In genomic region chr2:158931577-158931976, GRCh38 we compare ENCODE assay signal across 15 cellular contexts. TPM values are rescaled to one million over a fixed set of nuclear protein-coding genes. Genes with fewer than 3 reads are reported as not detected.
A peak's percentile ranks its signal among the peaks of the same experiment; 100 is the strongest.
DNase-seq lines count a peak whose midpoint lies in the region; ATAC-seq and TF ChIP-seq lines count a peak whose summit lies in the region.
"Had no signal": no experiment of that assay in that cellular context is flagged by ENCODE, and none has a peak within 500 bp of the region (broad histone marks: within the 10 kb centered on the region; RNA-seq: fewer than 3 reads in every experiment).

No MANE protein-coding gene starts in this region.

- H3K4me2 ChIP-seq in SK-N-SH, result no peak overlapping the region

- H3K9ac ChIP-seq in SK-N-SH, result no peak overlapping the region

- no peaks in the 10 kb centered on the region for H3K79me2 ChIP-seq in SK-N-SH (ENCODE audit: insufficient read depth)

- no peak for ATAC-seq in HG03460 (IDR thresholded peaks at IDR 0.05; ENCODE audit: unreplicated experiment)
- ATAC-seq: gastrocnemius medialis, left ventricle myocardium superior, pancreas had no signal

- TF ChIP-seq CTCF in SK-N-SH (IDR thresholded peaks at IDR 0.05), result no peak
- TF ChIP-seq CTCF in fibroblast of the aortic adventitia (IDR thresholded peaks at IDR 0.05; ENCODE audit: insufficient read depth, low read length), result no peak

- H3K9me3 ChIP-seq in SK-N-SH, result no peaks in the 10 kb centered on the region
- H3K9me3 ChIP-seq: gastrocnemius medialis, pancreas had no signal

- no peaks in the 10 kb centered on the region for H3K36me3 Mint-ChIP-seq in activated CD4-positive, alpha-beta memory T cell treated with anti-CD3 and anti-CD28 coated beads for 36 hours

- H3K36me3 ChIP-seq in SK-N-SH (replicated peaks in 1 of 2; ENCODE audit: control insufficient read depth in 1 of 2, insufficient read depth in 2 of 2, low read length in 1 of 2), result no peaks in the 10 kb centered on the region
- H3K36me3 ChIP-seq: gastrocnemius medialis, pancreas, WERI-Rb-1 had no signal

- no peaks in the 10 kb centered on the region for H3K4me1 Mint-ChIP-seq in activated CD4-positive, alpha-beta memory T cell treated with anti-CD3 and anti-CD28 coated beads for 36 hours (ENCODE audit: low read depth)

- no peak; a peak in 1 of 4 replicates for TF ChIP-seq EP300 in SK-N-SH (IDR thresholded peaks at IDR 0.05; ENCODE audit: borderline replicate concordance in 1 of 2, low read depth in 1 of 2, low read length in 1 of 2)

- CTCF ChIA-PET in SK-N-SH (lab: Yijun Ruan, JAX), result no interaction called here
- CTCF ChIA-PET in activated CD4-positive, alpha-beta memory T cell treated with anti-CD3 and anti-CD28 coated beads for 36 hours (lab: Charles Lee), result interaction anchor here (0.9 kb wide), 1 partner anchor 202 kb away, joined by 4 read pairs; no protein-coding TSS in a partner anchor

- H4K20me1 ChIP-seq in SK-N-SH (ENCODE audit: insufficient read depth), result no peaks in the 10 kb centered on the region

- intact Hi-C loops in activated CD4-positive, alpha-beta memory T cell treated with anti-CD3 and anti-CD28 coated beads for 36 hours (cut with micrococcal nuclease), result no loop called here

- no peak overlapping the region for H2AFZ ChIP-seq in SK-N-SH (ENCODE audit: low read depth)

- WGBS in SK-N-SH (ENCODE audit: low lambda C conversion rate), result 4% methylated on average over 2 of the region's 2 CpGs

- no peak overlapping the region for H3K4me3 Mint-ChIP-seq in activated CD4-positive, alpha-beta memory T cell treated with anti-CD3 and anti-CD28 coated beads for 36 hours

- H3K4me1 ChIP-seq in SK-N-SH (ENCODE audit: control insufficient read depth in 1 of 2, insufficient read depth in 2 of 2, low read depth in 1 of 2, low read length in 1 of 2), result peaks cover 0 to 4% of the 10 kb centered on the region in 2 experiments; a peak in 1 of 4 replicates
- H3K4me1 ChIP-seq: gastrocnemius medialis, pancreas had no signal

- H3K9me3 Mint-ChIP-seq in activated CD4-positive, alpha-beta memory T cell treated with anti-CD3 and anti-CD28 coated beads for 36 hours, result peaks cover 2% of the 10 kb centered on the region

- DNase-seq in NOMO-1 treated with DMSO at 0.1 percent for 48 hours (lab: John Stamatoyannopoulos, UW; ENCODE audit: unreplicated experiment) (peak; percentile 15), NOMO-1 treated with dmso at 0.1 percent for 144 hours (lab: John Stamatoyannopoulos, UW; ENCODE audit: unreplicated experiment) (no peak), SK-N-SH (no peak), fibroblast of the aortic adventitia (ENCODE audit: low read depth) (peak; percentile 80), stromal cell of bone marrow (ENCODE audit: low read depth) (peak; percentile 42), NCI-H524 treated with DMSO at 0.1 percent for 48 hours (lab: John Stamatoyannopoulos, UW) (no peak)
- no peak for DNase-seq in activated CD4-positive, alpha-beta memory T cell treated with anti-CD3 and anti-CD28 coated beads for 36 hours
- DNase-seq: 8988T, DMS53, gastrocnemius medialis, left ventricle myocardium superior, NCI-H1930, pancreas, WERI-Rb-1 had no signal

- no peaks in the 10 kb centered on the region for H3K9me2 ChIP-seq in SK-N-SH

- peak overlapping the region in 1 of 2 experiments; percentile 31; a peak in 1 of 4 replicates for H3K27ac ChIP-seq in SK-N-SH (ENCODE audit: low read depth in 2 of 2, low read length in 1 of 2)
- H3K27ac ChIP-seq: gastrocnemius medialis, pancreas, WERI-Rb-1 had no signal

- peaks cover 19% of the 10 kb centered on the region for H3F3A ChIP-seq in SK-N-SH (replicated peaks; ENCODE audit: insufficient read depth)

- no peak overlapping the region for H3K27ac Mint-ChIP-seq in activated CD4-positive, alpha-beta memory T cell treated with anti-CD3 and anti-CD28 coated beads for 36 hours

- H3K4me3 ChIP-seq in SK-N-SH (ENCODE audit: low read depth in 2 of 2, low read length in 1 of 2), result no peak overlapping the region
- no peak overlapping the region for H3K4me3 ChIP-seq in fibroblast of the aortic adventitia (ENCODE audit: low read depth, low read length)
- H3K4me3 ChIP-seq: gastrocnemius medialis, pancreas had no signal

- no peaks in the 10 kb centered on the region for H3K27me3 ChIP-seq in SK-N-SH (ENCODE audit: insufficient read depth)
- H3K27me3 ChIP-seq: gastrocnemius medialis, pancreas had no signal

- POLR2A ChIA-PET in SK-N-SH (lab: Yijun Ruan, JAX), result no interaction called here
- POLR2A ChIA-PET in activated CD4-positive, alpha-beta memory T cell treated with anti-CD3 and anti-CD28 coated beads for 36 hours (lab: Charles Lee), result no interaction called here

- no peaks in the 10 kb centered on the region for H3K27me3 Mint-ChIP-seq in activated CD4-positive, alpha-beta memory T cell treated with anti-CD3 and anti-CD28 coated beads for 36 hours

- TF ChIP-seq RAD21 in SK-N-SH (IDR thresholded peaks at IDR 0.05; ENCODE audit: low read length), result no peak

TF ChIP-seq in SK-N-SH, 30 proteins besides CTCF, POLR2A, EP300 and RAD21:
- no peak for TF ChIP-seq ELF1 (IDR thresholded peaks at IDR 0.05)
- TF ChIP-seq TEAD4 (IDR thresholded peaks at IDR 0.05; ENCODE audit: borderline replicate concordance, insufficient read depth), result no peak
- TF ChIP-seq TCF12 (IDR thresholded peaks at IDR 0.05), result peak; percentile 74
- peak; percentile 47 for TF ChIP-seq PBX3 (IDR thresholded peaks at IDR 0.05)
- TF ChIP-seq JUND (IDR thresholded peaks at IDR 0.05), result peak; percentile 76
- TF ChIP-seq RXRA (IDR thresholded peaks at IDR 0.05; ENCODE audit: borderline replicate concordance, low read depth), result 0 out of 2 replicates have a peak, but pooled peaks have one; percentile 34
- 0 out of 2 replicates have a peak, but pooled peaks have one; percentile 24 for TF ChIP-seq MAX (IDR thresholded peaks at IDR 0.05; ENCODE audit: low read depth)
- no peak for TF ChIP-seq ZBTB33 (IDR thresholded peaks at IDR 0.05; ENCODE audit: borderline replicate concordance, low read depth)
- TF ChIP-seq NFIC (IDR thresholded peaks at IDR 0.05; ENCODE audit: borderline replicate concordance), result peak; percentile 15; the same call in 1 of the 2 replicates
- peak; percentile 87 for TF ChIP-seq FOSL2 (IDR thresholded peaks at IDR 0.05; ENCODE audit: borderline replicate concordance, low read depth)
- 0 out of 2 replicates have a peak, but pooled peaks have one; percentile 13 for TF ChIP-seq FOXM1 (IDR thresholded peaks at IDR 0.05; ENCODE audit: low read depth)

RNA-seq across cellular contexts. Expression of gene TANC1, which starts 36.9 kb away (rescaled TPM):
- 19.2 and 23.8 TPM in 2 replicates for polyA plus RNA-seq in SK-N-SH (2012; rRNA removed)
- 11.4 and 13.0 TPM in 2 replicates for polyA plus RNA-seq in SK-N-SH (2012; cell fraction: cytosol; rRNA removed)
- 58.0 and 76.7 TPM in 2 replicates for polyA plus RNA-seq in SK-N-SH (2012; cell fraction: nucleus; rRNA removed)
- 11.9 and 22.7 TPM in 2 replicates for total RNA-seq in fibroblast of the aortic adventitia (ENCODE audit: low replicate concordance)
- under 1 TPM; 0.63 to 0.86 TPM for total RNA-seq in activated CD4-positive, alpha-beta memory T cell treated with anti-CD3 and anti-CD28 coated beads for 36 hours

Comparison
In these comparisons a context has a peak if more than half of its experiments do, and no peak if none do; other contexts are left out.
1. DNase-seq: peak in NOMO-1 treated with DMSO at 0.1 percent for 48 hours (single experiment), fibroblast of the aortic adventitia (single experiment) and stromal cell of bone marrow (single experiment); none in NOMO-1 treated with dmso at 0.1 percent for 144 hours (single experiment), SK-N-SH (single experiment), activated CD4-positive, alpha-beta memory T cell treated with anti-CD3 and anti-CD28 coated beads for 36 hours (single experiment) and NCI-H524 treated with DMSO at 0.1 percent for 48 hours (single experiment).